9 cellular contexts compared by ENCODE assay signal in genomic region chr4:182143086-182143821, GRCh38.
DNase-seq lines count a peak whose midpoint lies in the region; ATAC-seq, FAIRE-seq and TF ChIP-seq lines count a peak whose summit lies in the region.
"Had no signal": no experiment of that assay in that cellular context is flagged by ENCODE, and none has a peak within 500 bp of the region (broad histone marks: within the 10 kb centered on the region; RNA-seq: fewer than 3 reads in every experiment).

No MANE protein-coding gene starts in this region.

- H3K4me1 Mint-ChIP-seq in activated CD4-positive, alpha-beta T cell treated with anti-CD3 and anti-CD28 coated beads, Interleukin-2, amount 10 ng/mL, durations not matched to agents 24 days and 14 days, result peaks cover 18% of the 10 kb centered on the region

- ATAC-seq in HG02840 (IDR thresholded peaks at IDR 0.05; ENCODE audit: low FRiP score, unreplicated experiment), result no peak

- H3K4me3 ChIP-seq in ascending aorta, result peak overlapping the region; percentile 72
- H3K4me3 ChIP-seq in thymus (ENCODE audit: low read length), result peak overlapping the region; percentile 23

- no peak for FAIRE-seq in frontal cortex (lab: Jason Lieb, UNC)
- FAIRE-seq: G401.6 had no signal

- H3K27me3 Mint-ChIP-seq in activated CD4-positive, alpha-beta T cell treated with anti-CD3 and anti-CD28 coated beads, Interleukin-2, amount 10 ng/mL, durations not matched to agents 24 days and 14 days, result peaks cover 73% of the 10 kb centered on the region

- peaks cover 3% of the 10 kb centered on the region for H3K36me3 Mint-ChIP-seq in activated CD4-positive, alpha-beta T cell treated with anti-CD3 and anti-CD28 coated beads, Interleukin-2, amount 10 ng/mL, durations not matched to agents 24 days and 14 days (ENCODE audit: low read depth)

- H3K36me3 ChIP-seq in ascending aorta (no peaks in the 10 kb centered on the region), thymus (ENCODE audit: control insufficient read depth, insufficient read depth) (no peaks in the 10 kb centered on the region)

- H3K9me3 ChIP-seq in ascending aorta (no peaks in the 10 kb centered on the region), thymus (ENCODE audit: control insufficient read depth) (no peaks in the 10 kb centered on the region)

- H3K4me3 Mint-ChIP-seq in activated CD4-positive, alpha-beta T cell treated with anti-CD3 and anti-CD28 coated beads, Interleukin-2, amount 10 ng/mL, durations not matched to agents 24 days and 14 days, result peak overlapping the region; percentile 74

- no peak for DNase-seq in activated CD4-positive, alpha-beta T cell treated with anti-CD3 and anti-CD28 coated beads, Interleukin-2, amount 10 ng/mL, durations not matched to agents 24 days and 14 days
- no peak for DNase-seq in activated CD4-positive, alpha-beta T cell treated with anti-CD3 and anti-CD28 coated beads, Interleukin-2, amount 50 U/mL, for 4 hours
- DNase-seq in ascending aorta (ENCODE audit: low spot score in 2 of 2), result no peak
- peak; percentile 29 for DNase-seq in kidney tubule cell (ENCODE audit: low spot score)
- DNase-seq in NAMALWA (ENCODE audit: low spot score), result no peak
- DNase-seq in frontal cortex (ENCODE audit: low spot score in 2 of 2), result no peak

- peaks cover 4% of the 10 kb centered on the region for H3K9me3 Mint-ChIP-seq in activated CD4-positive, alpha-beta T cell treated with anti-CD3 and anti-CD28 coated beads, Interleukin-2, amount 10 ng/mL, durations not matched to agents 24 days and 14 days

- WGBS in thymus, result 5% methylated on average over 36 of the region's 36 CpGs

- H3K4me1 ChIP-seq in ascending aorta, result peaks cover 3 to 10% of the 10 kb centered on the region in 2 donors
- no peaks in the 10 kb centered on the region for H3K4me1 ChIP-seq in thymus (ENCODE audit: control insufficient read depth, insufficient read depth, low read length)

- no peak for TF ChIP-seq CTCF in ascending aorta (IDR thresholded peaks at IDR 0.05)

- peak overlapping the region; percentile 34 for H3K27ac Mint-ChIP-seq in activated CD4-positive, alpha-beta T cell treated with anti-CD3 and anti-CD28 coated beads, Interleukin-2, amount 10 ng/mL, durations not matched to agents 24 days and 14 days

- H3K27me3 ChIP-seq in ascending aorta (peaks cover 19% of the 10 kb centered on the region), thymus (ENCODE audit: control insufficient read depth, insufficient read depth) (peaks cover 63% of the 10 kb centered on the region)

- intact Hi-C loops in activated CD4-positive, alpha-beta T cell treated with anti-CD3 and anti-CD28 coated beads, Interleukin-2, amount 10 ng/mL, durations not matched to agents 24 days and 14 days (cut with micrococcal nuclease), result loop anchor here (5.0 kb wide), 1 partner anchor 304 kb away; no protein-coding TSS in a partner anchor
- intact Hi-C loops in ascending aorta (cut with DNase I), result no loop called here

- H3K27ac ChIP-seq in ascending aorta (no peak overlapping the region), thymus (ENCODE audit: low read depth) (peak overlapping the region; percentile 8)
